8 cellular contexts compared by ENCODE assay signal in genomic region chr9:121074370-121075250, GRCh38. TPM values are rescaled to one million over a fixed set of nuclear protein-coding genes. Genes with fewer than 3 reads are reported as not detected.
DNase-seq lines count a peak whose midpoint lies in the region; ATAC-seq and TF ChIP-seq lines count a peak whose summit lies in the region.

A gene with protein sequence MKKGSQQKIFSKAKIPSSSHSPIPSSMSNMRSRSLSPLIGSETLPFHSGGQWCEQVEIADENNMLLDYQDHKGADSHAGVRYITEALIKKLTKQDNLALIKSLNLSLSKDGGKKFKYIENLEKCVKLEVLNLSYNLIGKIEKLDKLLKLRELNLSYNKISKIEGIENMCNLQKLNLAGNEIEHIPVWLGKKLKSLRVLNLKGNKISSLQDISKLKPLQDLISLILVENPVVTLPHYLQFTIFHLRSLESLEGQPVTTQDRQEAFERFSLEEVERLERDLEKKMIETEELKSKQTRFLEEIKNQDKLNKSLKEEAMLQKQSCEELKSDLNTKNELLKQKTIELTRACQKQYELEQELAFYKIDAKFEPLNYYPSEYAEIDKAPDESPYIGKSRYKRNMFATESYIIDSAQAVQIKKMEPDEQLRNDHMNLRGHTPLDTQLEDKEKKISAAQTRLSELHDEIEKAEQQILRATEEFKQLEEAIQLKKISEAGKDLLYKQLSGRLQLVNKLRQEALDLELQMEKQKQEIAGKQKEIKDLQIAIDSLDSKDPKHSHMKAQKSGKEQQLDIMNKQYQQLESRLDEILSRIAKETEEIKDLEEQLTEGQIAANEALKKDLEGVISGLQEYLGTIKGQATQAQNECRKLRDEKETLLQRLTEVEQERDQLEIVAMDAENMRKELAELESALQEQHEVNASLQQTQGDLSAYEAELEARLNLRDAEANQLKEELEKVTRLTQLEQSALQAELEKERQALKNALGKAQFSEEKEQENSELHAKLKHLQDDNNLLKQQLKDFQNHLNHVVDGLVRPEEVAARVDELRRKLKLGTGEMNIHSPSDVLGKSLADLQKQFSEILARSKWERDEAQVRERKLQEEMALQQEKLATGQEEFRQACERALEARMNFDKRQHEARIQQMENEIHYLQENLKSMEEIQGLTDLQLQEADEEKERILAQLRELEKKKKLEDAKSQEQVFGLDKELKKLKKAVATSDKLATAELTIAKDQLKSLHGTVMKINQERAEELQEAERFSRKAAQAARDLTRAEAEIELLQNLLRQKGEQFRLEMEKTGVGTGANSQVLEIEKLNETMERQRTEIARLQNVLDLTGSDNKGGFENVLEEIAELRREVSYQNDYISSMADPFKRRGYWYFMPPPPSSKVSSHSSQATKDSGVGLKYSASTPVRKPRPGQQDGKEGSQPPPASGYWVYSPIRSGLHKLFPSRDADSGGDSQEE (N-terminal part only) (plus strand): TSS chr9:121074955. CDS start chr9:121088327, 13,372 bp downstream.

- H3K4me1 ChIP-seq in OCI-LY7 (ENCODE audit: insufficient read depth, low read length, poor library complexity, severe bottlenecking), result peaks cover 60% of the 10 kb centered on the region

- H3K4me3 ChIP-seq in OCI-LY7 (ENCODE audit: low read depth, low read length, poor library complexity, severe bottlenecking), result peak within 1 kb of the TSS; percentile 85

- TSS peak; percentile 91 for BruUV-seq in OCI-LY7 (replicated peaks; lab: Mats Ljungman, UMichigan)

- peak within 1 kb of the TSS; percentile 99 for H3K27ac ChIP-seq in OCI-LY7 (ENCODE audit: low read depth, low read length, poor library complexity, severe bottlenecking)

- peaks cover 57% of the 10 kb centered on the region for H3K79me2 ChIP-seq in OCI-LY7 (ENCODE audit: insufficient read depth, low read depth, low read length)

- H3K4me1 Mint-ChIP-seq in IgD-negative memory B cell (peaks cover 44 to 52% (median 47%) of the 10 kb centered on the region in 3 donors), endothelial cell (ENCODE audit: unreplicated experiment) (peaks cover 11% of the 10 kb centered on the region)

- no peaks in the 10 kb centered on the region; the same call in 1 of the 2 replicates for H4K20me1 ChIP-seq in OCI-LY7 (ENCODE audit: insufficient read depth, low read length)

- H3K27ac Mint-ChIP-seq in IgD-negative memory B cell, result peak within 1 kb of the TSS; percentile 95 to 97 (median 96)
- H3K27ac Mint-ChIP-seq in endothelial cell (ENCODE audit: unreplicated experiment), result peak within 1 kb of the TSS; percentile 92

- H3K9me3 ChIP-seq in OCI-LY7 (ENCODE audit: low read length), result peaks cover 12% of the 10 kb centered on the region; the same call in 1 of the 2 replicates

- H3K27me3 Mint-ChIP-seq in IgD-negative memory B cell, result peaks cover 2% of the 10 kb centered on the region
- peaks cover 12% of the 10 kb centered on the region for H3K27me3 Mint-ChIP-seq in endothelial cell (ENCODE audit: unreplicated experiment)

- H3K4me3 Mint-ChIP-seq in IgD-negative memory B cell, result peak within 1 kb of the TSS; percentile 93 to 99 (median 96)
- H3K4me3 Mint-ChIP-seq in endothelial cell (ENCODE audit: unreplicated experiment), result peak within 1 kb of the TSS; percentile 97

- H2AFZ ChIP-seq in OCI-LY7 (ENCODE audit: low read length), result peak within 1 kb of the TSS; percentile 46; the same call in 1 of the 2 replicates

- DNase-seq in DMS 273 (lab: John Stamatoyannopoulos, UW; ENCODE audit: unreplicated experiment) (peak; percentile 96), OCI-LY7 (ENCODE audit: low spot score) (peak; percentile 92), endothelial cell (ENCODE audit: low spot score) (peak; percentile 85), middle frontal gyrus (ENCODE audit: extremely low spot score, low spot score) (peak; percentile 81)
- peak; percentile 94 for DNase-seq in activated CD8-positive, alpha-beta memory T cell treated with anti-CD3 and anti-CD28 coated beads, Interleukin-2, amount 50 U/mL, for 48 hours
- DNase-seq in stimulated activated CD8-positive, alpha-beta memory T cell treated with anti-CD3 and anti-CD28 coated beads, Interleukin-2, amount 100 ng/mL, for 1 hour (ENCODE audit: low read depth in 2 of 2), result peak; percentile 56 to 70

- peak within 1 kb of the TSS; percentile 84 for H3K4me2 ChIP-seq in OCI-LY7 (ENCODE audit: low read length)

- ATAC-seq in GM21529 (IDR thresholded peaks at IDR 0.05; ENCODE audit: unreplicated experiment), result peak; percentile 63

- H3K9me2 ChIP-seq in OCI-LY7 (ENCODE audit: insufficient read depth, low read length), result no peaks in the 10 kb centered on the region

- no peaks in the 10 kb centered on the region for H3K9me3 Mint-ChIP-seq in IgD-negative memory B cell
- no peaks in the 10 kb centered on the region for H3K9me3 Mint-ChIP-seq in endothelial cell (ENCODE audit: unreplicated experiment)

- intact Hi-C loops in OCI-LY7 (cut with micrococcal nuclease; ENCODE audit: unreplicated experiment), result loop anchor here (5.0 to 10.0 kb wide), 3 partner anchors 92 to 870 kb away; no protein-coding TSS in a partner anchor

- TF ChIP-seq CTCF in OCI-LY7 (conservative IDR thresholded peaks at IDR 0.05; ENCODE audit: low read length), result no peak
- TF ChIP-seq CTCF in endothelial cell (IDR thresholded peaks at IDR 0.05; ENCODE audit: unreplicated experiment), result no peak

- CTCF ChIA-PET in OCI-LY7 (lab: Charles Lee; ENCODE audit: unreplicated experiment), result no interaction called here

- H3K36me3 Mint-ChIP-seq in IgD-negative memory B cell (no peaks in the 10 kb centered on the region), endothelial cell (ENCODE audit: low read depth, unreplicated experiment) (no peaks in the 10 kb centered on the region)

- POLR2A ChIA-PET in OCI-LY7 (lab: Charles Lee), result interaction anchor here (0.8 to 1.7 kb wide), 3 partner anchors 16 to 145 kb away, joined by 3 read pairs; no protein-coding TSS in a partner anchor

- peaks cover 31% of the 10 kb centered on the region for H3K36me3 ChIP-seq in OCI-LY7 (ENCODE audit: insufficient read depth, low read length)

RNA-seq across cellular contexts. Expression of the gene that starts here (rescaled TPM):
- 30.4 TPM for polyA plus RNA-seq in IgD-negative memory B cell
- total RNA-seq in OCI-LY7 (2014; rRNA removed; shearing (Covaris generic)), result 81.4 and 94.9 TPM in 2 replicates
- total RNA-seq in OCI-LY7 (2022) (113 and 138 TPM in 2 replicates), endothelial cell (ENCODE audit: unreplicated experiment) (23.6 TPM)

Comparison
In these comparisons a context has a peak if more than half of its experiments do, and no peak if none do; other contexts are left out.
1. Peak in every context shown above with its lines: DNase-seq, ATAC-seq, H3K4me3 ChIP-seq and H3K27ac ChIP-seq.